Comparison of ENCODE assay signal across 25 cellular contexts in the genomic region with DNA sequence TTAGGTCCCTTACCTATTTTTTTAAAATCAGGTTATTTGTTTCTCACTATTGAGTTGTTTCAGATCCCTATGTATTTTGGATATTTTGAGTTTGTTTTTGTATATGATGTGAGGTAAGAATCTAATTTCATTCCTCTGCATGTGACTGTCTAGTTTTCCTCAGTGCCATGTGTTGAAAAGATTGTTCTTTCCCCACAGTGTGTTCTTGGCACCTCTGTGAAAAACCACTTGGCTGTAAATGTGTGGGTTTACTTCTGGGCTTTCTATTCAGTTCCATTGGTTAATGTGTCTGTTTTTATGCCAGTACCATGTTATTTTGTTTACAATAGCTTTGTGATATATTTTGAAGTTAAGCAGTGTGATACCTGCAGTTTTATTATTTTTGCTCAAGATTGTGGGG.
"Had no signal": no experiment of that assay in that cellular context is flagged by ENCODE, and none has a peak within 500 bp of the region (broad histone marks: within the 10 kb centered on the region; RNA-seq: fewer than 3 reads in every experiment).

No MANE protein-coding gene starts in this region.

- H3K27me3 Mint-ChIP-seq: activated B cell treated with CpG ODN at 0.5 μM for 24 hours; activated CD8-positive, alpha-beta T cell treated with anti-CD3 and anti-CD28 coated beads for 36 hours; activated naive CD8-positive, alpha-beta T cell had no signal

- H3K36me3 Mint-ChIP-seq: activated naive CD8-positive, alpha-beta T cell had no signal

- H3K4me1 Mint-ChIP-seq: activated B cell treated with CpG ODN at 0.5 μM for 24 hours; activated T-helper 17 cell treated with anti-CD3 and anti-CD28 coated beads, Interleukin-2, amount 50 U/mL, for 72 hours had no signal

- H3K9me3 Mint-ChIP-seq: activated CD8-positive, alpha-beta T cell treated with anti-CD3 and anti-CD28 coated beads for 36 hours had no signal

- H3K27ac Mint-ChIP-seq: activated B cell treated with CpG ODN at 0.5 μM for 24 hours; activated CD8-positive, alpha-beta T cell treated with anti-CD3 and anti-CD28 coated beads for 36 hours; activated naive CD8-positive, alpha-beta T cell; activated T-helper 17 cell treated with anti-CD3 and anti-CD28 coated beads, Interleukin-2, amount 50 U/mL, for 72 hours had no signal

- FAIRE-seq: astrocyte, colon, endometrium, endothelial cell of umbilical vein, TTC549 had no signal

- H3K4me3 Mint-ChIP-seq: activated B cell treated with CpG ODN at 0.5 μM for 24 hours; activated CD8-positive, alpha-beta T cell treated with anti-CD3 and anti-CD28 coated beads for 36 hours; activated naive CD8-positive, alpha-beta T cell; activated T-cell treated with anti-CD3 and anti-CD28 coated beads, Interleukin-2, amount 50 U/mL, for 4 hours; activated T-helper 17 cell treated with anti-CD3 and anti-CD28 coated beads, Interleukin-2, amount 50 U/mL, for 72 hours had no signal

- DNase-seq: activated B cell treated with CpG ODN at 0.5 μM for 24 hours; activated CD4-positive, alpha-beta T cell treated with anti-CD3 and anti-CD28 coated beads for 48 hours; activated CD4-positive, alpha-beta T cell treated with anti-CD3 and anti-CD28 coated beads, Interleukin-2, amount 50 U/mL, for 1 hour; activated CD4-positive, alpha-beta T cell treated with anti-CD3 and anti-CD28 coated beads, Interleukin-2, amount 50 U/mL, for 48 hours; activated CD8-positive, alpha-beta memory T cell treated with anti-CD3 and anti-CD28 coated beads for 24 hours; activated CD8-positive, alpha-beta T cell treated with anti-CD3 and anti-CD28 coated beads for 36 hours; activated effector memory CD4-positive, alpha-beta T cell treated with Interleukin-2 at 50 U/mL for 16 hours; activated gamma-delta T cell treated with Interleukin-2 at 50 U/mL for 16 hours; activated naive CD4-positive, alpha-beta T cell treated with anti-CD3 and anti-CD28 coated beads, Interleukin-2, amount 50 U/mL, for 16 hours; activated naive CD4-positive, alpha-beta T cell treated with Interleukin-2 at 50 U/mL for 16 hours; activated T-cell treated with anti-CD3 and anti-CD28 coated beads, Interleukin-2, amount 50 U/mL, for 4 hours; amniotic stem cell; caudate nucleus; effector CD8-positive, alpha-beta T cell; esophagus squamous epithelium; foreskin melanocyte; T-helper 2 cell; WERI-Rb-1 had no signal
